Comparison of ENCODE assay signal across 14 cellular contexts in genomic region chr2:200477667-200478121, GRCh38. TPM values are rescaled to one million over a fixed set of nuclear protein-coding genes. Genes with fewer than 3 reads are reported as not detected.
DNase-seq lines count a peak whose midpoint lies in the region; ATAC-seq, FAIRE-seq and TF ChIP-seq lines count a peak whose summit lies in the region.
"Had no signal": no experiment of that assay in that cellular context is flagged by ENCODE, and none has a peak within 500 bp of the region (broad histone marks: within the 10 kb centered on the region; RNA-seq: fewer than 3 reads in every experiment).

No MANE protein-coding gene starts in this region.

- H3K36me3 ChIP-seq in GM12878 (ENCODE audit: control insufficient read depth in 2 of 2, insufficient read depth in 2 of 2, low read length in 1 of 2) (peaks cover 2 to 4% of the 10 kb centered on the region in 2 experiments; a peak in 2 of 4 replicates), brain microvascular endothelial cell (replicated peaks) (peaks cover 44% of the 10 kb centered on the region)

- H3K27me3 ChIP-seq in GM12878 (replicated peaks in 1 of 2; ENCODE audit: control insufficient read depth in 2 of 2, insufficient read depth in 2 of 2, low read length in 1 of 2) = no peaks in the 10 kb centered on the region
- no peaks in the 10 kb centered on the region for H3K27me3 ChIP-seq in brain microvascular endothelial cell (replicated peaks)

- ATAC-seq in A549 = no peak
- no peak for ATAC-seq in GM12878
- ATAC-seq in left cardiac atrium = peak; percentile 65 to 95
- ATAC-seq: naive thymus-derived CD8-positive, alpha-beta T cell had no signal

- no peak overlapping the region for H2AFZ ChIP-seq in GM12878 (ENCODE audit: control insufficient read depth, low read depth, low read length)

- POLR2A ChIA-PET in A549 (lab: Yijun Ruan, JAX) = no interaction called here
- POLR2A ChIA-PET in GM12878 (lab: Charles Lee) = interaction anchor here (0.6 kb wide), 1 partner anchor 20 kb away, joined by 4 read pairs; no protein-coding TSS in a partner anchor

- SMC1A ChIA-PET in GM12878 (lab: Charles Lee; ENCODE audit: uncharacterized antibody, unreplicated experiment) = no interaction called here

- no peaks in the 10 kb centered on the region for H4K20me1 ChIP-seq in GM12878 (ENCODE audit: control insufficient read depth, insufficient read depth)

- TF ChIP-seq CTCF in A549 (IDR thresholded peaks at IDR 0.05) (no peak), GM12878 (IDR thresholded peaks at IDR 0.05 in 2 of 3, conservative IDR thresholded peaks at IDR 0.05 in 1 of 3; ENCODE audit: control insufficient read depth in 2 of 3, extremely low read depth in 1 of 3, insufficient read depth in 1 of 3, low read depth in 3 of 3, low read length in 3 of 3) (no peak), brain microvascular endothelial cell (IDR thresholded peaks at IDR 0.05; ENCODE audit: low read depth, low read length, missing control alignments) (no peak)

- DNase-seq in A549 (ENCODE audit: low read depth in 1 of 2, low spot score in 1 of 2) (no peak), GM12878 (ENCODE audit: low read depth, low spot score) (no peak), left cardiac atrium (peak; percentile 79), pons (ENCODE audit: low spot score) (peak; percentile 79), brain microvascular endothelial cell (no peak), SK-N-DZ (ENCODE audit: low spot score) (no peak), retina (no peak), NCI-H2081 (lab: John Stamatoyannopoulos, UW) (no peak)
- DNase-seq: activated B cell treated with CpG ODN at 0.5 μM for 24 hours; CD8-positive, alpha-beta memory T cell; naive thymus-derived CD8-positive, alpha-beta T cell; NCI-H1417 treated with DMSO at 0.1 percent for 48 hours had no signal

- H3K9ac ChIP-seq in GM12878 (ENCODE audit: control insufficient read depth, insufficient read depth, low read length) = no peak overlapping the region

- H3K4me2 ChIP-seq in A549 (no peak overlapping the region), GM12878 (ENCODE audit: control insufficient read depth, insufficient read depth) (no peak overlapping the region)
- H3K4me2 ChIP-seq: smooth muscle cell had no signal

- TF ChIP-seq RAD21 in A549 (conservative IDR thresholded peaks at IDR 0.05 in 1 of 2, IDR thresholded peaks at IDR 0.05 in 1 of 2) (no peak), GM12878 (IDR thresholded peaks at IDR 0.05; ENCODE audit: insufficient read depth, low read depth, low read length) (no peak)

- H3K79me2 ChIP-seq in GM12878 (ENCODE audit: control insufficient read depth, insufficient read depth, low read length) = no peaks in the 10 kb centered on the region

- TF ChIP-seq POLR2A in A549 (IDR thresholded peaks at IDR 0.05; ENCODE audit: low read length) = no peak
- TF ChIP-seq POLR2A in GM12878 (IDR thresholded peaks at IDR 0.05; ENCODE audit: low read depth, low read length) = no peak

- WGBS in A549 (ENCODE audit: missing lambda C conversion rate) = 93% methylated on average over 21 of the region's 21 CpGs
- 83% methylated on average over 21 of the region's 21 CpGs for WGBS in GM12878 (ENCODE audit: insufficient coverage, insufficient replicate concordance, low lambda C conversion rate, missing lambda C conversion rate)

- H3K9me3 ChIP-seq in A549 (no peaks in the 10 kb centered on the region), GM12878 (replicated peaks; ENCODE audit: control insufficient read depth, insufficient read depth, low read length) (no peaks in the 10 kb centered on the region)

- intact Hi-C loops in GM12878 (cut with micrococcal nuclease; ENCODE audit: unreplicated experiment) = no loop called here
- intact Hi-C loops in left cardiac atrium (cut with DNase I) = no loop called here

- peaks cover 49% of the 10 kb centered on the region for H3K4me1 ChIP-seq in A549
- peaks cover 9% of the 10 kb centered on the region for H3K4me1 ChIP-seq in GM12878 (ENCODE audit: control insufficient read depth, insufficient read depth, low read length)

- CTCF ChIA-PET in A549 (lab: Yijun Ruan, JAX) (interaction anchor here (0.6 to 2.5 kb wide), 4 partner anchors 10 to 498 kb away, joined by 3 to 7 read pairs (median 5); no protein-coding TSS in a partner anchor), GM12878 (lab: Yijun Ruan, JAX) (interaction anchor here (1.4 to 10.3 kb wide), 3 partner anchors 32 to 499 kb away, joined by 3 to 104 read pairs (median 18); no protein-coding TSS in a partner anchor)

- H3K27ac ChIP-seq in A549 = peak overlapping the region; percentile 90 to 92; a peak in 5 of 6 replicates
- no peak overlapping the region for H3K27ac ChIP-seq in GM12878 (ENCODE audit: control insufficient read depth, insufficient read depth)
- H3K27ac ChIP-seq in brain microvascular endothelial cell = no peak overlapping the region

- TF ChIP-seq EP300 in A549 (IDR thresholded peaks at IDR 0.05) = no peak
- TF ChIP-seq EP300 in GM12878 (IDR thresholded peaks at IDR 0.05; ENCODE audit: borderline replicate concordance in 1 of 2, control insufficient read depth in 1 of 2, low read depth in 2 of 2, low read length in 2 of 2) = no peak

- no peak overlapping the region for H3K4me3 ChIP-seq in A549
- H3K4me3 ChIP-seq in GM12878 = no peak overlapping the region
- no peak overlapping the region for H3K4me3 ChIP-seq in brain microvascular endothelial cell (ENCODE audit: low read depth, low read length)
- H3K4me3 ChIP-seq: smooth muscle cell had no signal

- in situ Hi-C loops in GM12878 (cut with MboI) = no loop called here
- in situ Hi-C loops in brain microvascular endothelial cell (cut with HindIII; ENCODE audit: low pct_ligation_motif_present, low sequenced_read_pairs) = no loop called here

- TSS peak; percentile 36 for BruUV-seq in GM12878 (replicated peaks; lab: Mats Ljungman, UMichigan)

- no peak for FAIRE-seq in A549 (lab: Jason Lieb, UNC)
- no peak for FAIRE-seq in GM12878 (lab: Jason Lieb, UNC)
- FAIRE-seq: islet of Langerhans had no signal

- RAD21 ChIA-PET in GM12878 (lab: Charles Lee; ENCODE audit: unreplicated experiment) = no interaction called here

TF ChIP-seq in A549, 52 proteins besides CTCF, POLR2A, EP300 and RAD21 (continues in another document):
- TF ChIP-seq NFE2L2 (conservative IDR thresholded peaks at IDR 0.05; ENCODE audit: low read length) = no peak

TF ChIP-seq in GM12878, 131 proteins besides CTCF, POLR2A, EP300 and RAD21 (continues in another document):
- TF ChIP-seq SIN3A (IDR thresholded peaks at IDR 0.05; ENCODE audit: low read depth, low read length) (no peak), LARP7 (IDR thresholded peaks at IDR 0.05) (no peak)

RNA-seq across cellular contexts. Expression of gene KCTD18, which starts 32.2 kb away (rescaled TPM):
- 15.3 and 21.3 TPM in 2 replicates for polyA plus RNA-seq in A549 (2011; rRNA removed)
- polyA plus RNA-seq in A549 (2012; cell fraction: cytosol; rRNA removed) = 5.7 and 6.3 TPM in 2 replicates
- 4.0 and 4.7 TPM in 2 replicates for polyA plus RNA-seq in A549 (2012; cell fraction: nucleus; rRNA removed)
- polyA plus RNA-seq in A549 (2017; fragmentation: RNase III; extraction: RNeasy Plus Mini Kit Qiagen cat#74134 plus additional on column Dnase treatment) = 9.7 to 12.6 TPM (median 12.2 TPM) in 3 replicates
- polyA minus RNA-seq in A549 (2011; rRNA and poly(A)+ RNA removed) = 7.7 and 9.9 TPM in 2 replicates
- total RNA-seq in GM12878 (2013; cell fraction: nucleolus; rRNA removed) = 13.7 and 14.0 TPM in 2 replicates
- total RNA-seq in GM12878 (2014; rRNA removed) = 14.9 and 19.3 TPM in 2 replicates
- 16.3 and 16.9 TPM in 2 replicates for total RNA-seq in GM12878 (2014; rRNA removed; fragmentation: Illumina TruSeq; extraction: Trizol)
- total RNA-seq in GM12878 (2021) = 12.3 and 14.2 TPM in 2 replicates
- 6.8 TPM for polyA plus RNA-seq in GM12878 (2011; ENCODE audit: low read depth)
- polyA plus RNA-seq in GM12878 (2011; rRNA removed) = 8.7 and 10.3 TPM in 2 replicates
- 5.6 and 5.7 TPM in 2 replicates for polyA plus RNA-seq in GM12878 (2011; cell fraction: cytosol; rRNA removed)
- polyA plus RNA-seq in GM12878 (2011; cell fraction: nucleus; rRNA removed) = 9.7 and 10.0 TPM in 2 replicates
- polyA plus RNA-seq in GM12878 (2012) = 12.3 and 13.7 TPM in 2 replicates
- polyA plus RNA-seq in GM12878 (2014; fragmentation: Illumina TruSeq; extraction: Trizol) = 12.7 and 16.8 TPM in 2 replicates
- 1 to 10 TPM; 1.4 to 3.7 TPM for polyA plus RNA-seq in GM12878 (2014; fragmentation: Nextera tagmentation; extraction: Ambion mirVana)
- 10.8 and 11.5 TPM in 2 replicates for polyA plus RNA-seq in GM12878 (2014; rRNA removed)
- 10 to 100 TPM; 13.5 to 13.9 TPM for polyA plus RNA-seq in GM12878 (2016; fragmentation: Nextera tagmentation; extraction: Ambion mirVana)
- 3.6 and 3.7 TPM in 2 replicates for polyA minus RNA-seq in GM12878 (2011; rRNA and poly(A)+ RNA removed)
- 2.8 and 5.2 TPM in 2 replicates for polyA minus RNA-seq in GM12878 (2011; cell fraction: cytosol; rRNA and poly(A)+ RNA removed)
- polyA minus RNA-seq in GM12878 (2011; cell fraction: nucleus; rRNA and poly(A)+ RNA removed) = 3.3 and 4.0 TPM in 2 replicates
- 10 to 100 TPM in 1 of 2 donors, 1 to 10 TPM in 1; 9.1 to 10.4 TPM for total RNA-seq in left cardiac atrium
- polyA plus RNA-seq in SK-N-DZ (2014; cell fraction: cytosol; rRNA removed) = 11.8 and 14.2 TPM in 2 replicates
- 8.3 and 16.5 TPM in 2 replicates for polyA plus RNA-seq in SK-N-DZ (2014; cell fraction: nucleus; rRNA removed)

RNA-seq across cellular contexts. Expression of gene SGO2, which starts 48.3 kb away (rescaled TPM):
- polyA plus RNA-seq in A549 (2011; rRNA removed) (14.2 and 26.2 TPM in 2 replicates), A549 (2017; fragmentation: RNase III; extraction: RNeasy Plus Mini Kit Qiagen cat#74134 plus additional on column Dnase treatment) (14.4 to 16.8 TPM (median 15.2 TPM) in 3 replicates), GM12878 (2011; rRNA removed) (26.7 and 59.4 TPM in 2 replicates), GM12878 (2014; fragmentation: Illumina TruSeq; extraction: Trizol) (33.4 and 39.4 TPM in 2 replicates), GM12878 (2014; fragmentation: Nextera tagmentation; extraction: Ambion mirVana) (10 to 100 TPM; 15.8 to 30.7 TPM), GM12878 (2014; rRNA removed) (11.3 and 16.7 TPM in 2 replicates), GM12878 (2016; fragmentation: Nextera tagmentation; extraction: Ambion mirVana) (10 to 100 TPM; 42.5 to 55.2 TPM)
- polyA plus RNA-seq in A549 (2012; cell fraction: cytosol; rRNA removed) = 3.4 and 5.0 TPM in 2 replicates
- polyA plus RNA-seq in A549 (2012; cell fraction: nucleus; rRNA removed) = 1.9 and 3.3 TPM in 2 replicates
- 3.8 and 4.8 TPM in 2 replicates for polyA minus RNA-seq in A549 (2011; rRNA and poly(A)+ RNA removed)
- 58.3 and 61.7 TPM in 2 replicates for total RNA-seq in GM12878 (2013; cell fraction: nucleolus; rRNA removed)
- total RNA-seq in GM12878 (2014; rRNA removed) (18.5 and 22.2 TPM in 2 replicates), GM12878 (2014; rRNA removed; fragmentation: Illumina TruSeq; extraction: Trizol) (21.8 and 22.4 TPM in 2 replicates), GM12878 (2021) (21.7 and 22.3 TPM in 2 replicates), left cardiac atrium (1 to 10 TPM; 1.6 to 2.2 TPM)
- polyA plus RNA-seq in GM12878 (2011; ENCODE audit: low read depth) = 4.1 TPM
- 4.4 and 4.5 TPM in 2 replicates for polyA plus RNA-seq in GM12878 (2011; cell fraction: cytosol; rRNA removed)
- polyA plus RNA-seq in GM12878 (2011; cell fraction: nucleus; rRNA removed) = 24.0 and 26.2 TPM in 2 replicates
- polyA plus RNA-seq in GM12878 (2012) = 7.7 and 12.3 TPM in 2 replicates
- polyA minus RNA-seq in GM12878 (2011; rRNA and poly(A)+ RNA removed) = 17.1 and 21.9 TPM in 2 replicates
- 7.5 and 9.0 TPM in 2 replicates for polyA minus RNA-seq in GM12878 (2011; cell fraction: cytosol; rRNA and poly(A)+ RNA removed)
- 34.7 and 52.3 TPM in 2 replicates for polyA minus RNA-seq in GM12878 (2011; cell fraction: nucleus; rRNA and poly(A)+ RNA removed)
- 13.0 and 13.6 TPM in 2 replicates for polyA plus RNA-seq in SK-N-DZ (2014; cell fraction: cytosol; rRNA removed)
- polyA plus RNA-seq in SK-N-DZ (2014; cell fraction: nucleus; rRNA removed) = 11.1 and 24.7 TPM in 2 replicates

Comparison
In these comparisons a context has a peak if more than half of its experiments do, and no peak if none do; other contexts are left out.
1. ATAC-seq: peak in left cardiac atrium (2 of 2); none in A549 (0 of 2) and GM12878 (single experiment).
2. DNase-seq: peak in left cardiac atrium (single experiment) and pons (single experiment); none in A549 (0 of 2), GM12878 (single experiment), brain microvascular endothelial cell (single experiment), SK-N-DZ (single experiment), retina (single experiment) and NCI-H2081 (0 of 2).
3. H3K27ac ChIP-seq: peak in A549 (2 of 2); none in GM12878 (single experiment) and brain microvascular endothelial cell (single experiment).
4. RNA of gene SGO2, which starts 48.3 kb away (total RNA-seq): 18.5 to 61.7 TPM in GM12878; 1.6 to 2.2 TPM in left cardiac atrium; every median in the first group is over 4 times any median in the second.